Comparison of ENCODE assay signal across 9 cellular contexts in genomic region chr4:10007772-10008171, GRCh38. TPM values are rescaled to one million over a fixed set of nuclear protein-coding genes. Genes with fewer than 3 reads are reported as not detected.
DNase-seq lines count a peak whose midpoint lies in the region; ATAC-seq, FAIRE-seq and TF ChIP-seq lines count a peak whose summit lies in the region.
"Had no signal": no experiment of that assay in that cellular context is flagged by ENCODE, and none has a peak within 500 bp of the region (broad histone marks: within the 10 kb centered on the region; RNA-seq: fewer than 3 reads in every experiment).

No MANE protein-coding gene starts in this region.

- in situ Hi-C loops in HepG2 (cut with HindIII; ENCODE audit: extremely low pct_ligation_motif_present, low pct_unique_long_range_greater_than_20kb): no loop called here
- in situ Hi-C loops in GM12878 (cut with MboI): no loop called here

- H3K27ac ChIP-seq in HepG2 (ENCODE audit: extremely low read length, insufficient read depth, low read length) (peak overlapping the region; percentile 85), right lobe of liver (no peak overlapping the region), GM12878 (ENCODE audit: control insufficient read depth, insufficient read depth) (peak overlapping the region; percentile 71), vagina (peak overlapping the region; percentile 22), adrenal gland (no peak overlapping the region)

- TF ChIP-seq RAD21 in HepG2 (CRISPR knock-in tag; IDR thresholded peaks at IDR 0.05): no peak
- TF ChIP-seq RAD21 in GM12878 (IDR thresholded peaks at IDR 0.05; ENCODE audit: insufficient read depth, low read depth, low read length): no peak

- H3K9me3 ChIP-seq in HepG2 (ENCODE audit: low read length) (no peaks in the 10 kb centered on the region), right lobe of liver (no peaks in the 10 kb centered on the region), GM12878 (replicated peaks; ENCODE audit: control insufficient read depth, insufficient read depth, low read length) (no peaks in the 10 kb centered on the region), vagina (no peaks in the 10 kb centered on the region), adrenal gland (replicated peaks in 1 of 3) (no peaks in the 10 kb centered on the region)

- FAIRE-seq in HepG2 (lab: Jason Lieb, UNC): no peak
- FAIRE-seq in GM12878 (lab: Jason Lieb, UNC): no peak

- RAD21 ChIA-PET in GM12878 (lab: Charles Lee; ENCODE audit: unreplicated experiment): interaction anchor here (0.9 to 7.9 kb wide), 19 partner anchors 8 to 243 kb away, joined by 3 to 69 read pairs (median 8); partner anchors contain the start of gene WDR1

- H3K4me1 ChIP-seq in HepG2 (ENCODE audit: insufficient read depth, low read length) (peaks cover 99% of the 10 kb centered on the region), right lobe of liver (peaks cover 0 to 30% (median 14%) of the 10 kb centered on the region in 4 donors), GM12878 (ENCODE audit: control insufficient read depth, insufficient read depth, low read length) (peaks cover 56% of the 10 kb centered on the region), vagina (peaks cover 37% of the 10 kb centered on the region), adrenal gland (replicated peaks in 1 of 2) (peaks cover 0 to 29% of the 10 kb centered on the region in 2 donors)

- intact Hi-C loops in HepG2 (cut with micrococcal nuclease; ENCODE audit: unreplicated experiment) (loop anchor here (1.0 to 5.0 kb wide), 2 partner anchors 10 to 115 kb away; no protein-coding TSS in a partner anchor), right lobe of liver (cut with DNase I) (no loop called here), GM12878 (cut with micrococcal nuclease; ENCODE audit: unreplicated experiment) (loop anchor here (2.0 to 10.0 kb wide), 3 partner anchors 37 to 727 kb away; no protein-coding TSS in a partner anchor), vagina (cut with DNase I) (no loop called here), adrenal gland (cut with DNase I) (loop anchor here in 1 of 2 donors (2.0 kb wide), 1 partner anchor 247 kb away; no protein-coding TSS in a partner anchor)

- peaks cover 16% of the 10 kb centered on the region for H4K20me1 ChIP-seq in HepG2 (ENCODE audit: insufficient read depth, low read length)
- H4K20me1 ChIP-seq in GM12878 (ENCODE audit: control insufficient read depth, insufficient read depth): no peaks in the 10 kb centered on the region

- H2AFZ ChIP-seq in HepG2 (ENCODE audit: low read length): no peak overlapping the region
- H2AFZ ChIP-seq in GM12878 (ENCODE audit: control insufficient read depth, low read depth, low read length): 0 out of 2 replicates have a peak overlapping the region, but pooled peaks have one; percentile 24

- H3K4me2 ChIP-seq in HepG2 (ENCODE audit: low read depth, low read length): peak overlapping the region; percentile 80; the same call in 1 of the 2 replicates
- H3K4me2 ChIP-seq in GM12878 (ENCODE audit: control insufficient read depth, insufficient read depth): peak overlapping the region; percentile 23

- POLR2A ChIA-PET in HepG2 (lab: Yijun Ruan, JAX) (interaction anchor here (1.3 to 2.5 kb wide), 3 partner anchors 9 to 24 kb away, joined by 4 to 21 read pairs (median 4); no protein-coding TSS in a partner anchor), GM12878 (lab: Charles Lee) (interaction anchor here (0.9 to 4.7 kb wide), 12 partner anchors 19 to 725 kb away, joined by 3 to 39 read pairs (median 4); no protein-coding TSS in a partner anchor)

- H3K9ac ChIP-seq in HepG2 (ENCODE audit: insufficient read depth, low read depth, low read length) (no peak overlapping the region), GM12878 (ENCODE audit: control insufficient read depth, insufficient read depth, low read length) (peak overlapping the region; percentile 60)

- H3K27me3 ChIP-seq in HepG2 (ENCODE audit: control insufficient read depth in 1 of 2, insufficient read depth in 2 of 2, low read length in 2 of 2) (no peaks in the 10 kb centered on the region), right lobe of liver (no peaks in the 10 kb centered on the region), GM12878 (replicated peaks in 1 of 2; ENCODE audit: control insufficient read depth in 2 of 2, insufficient read depth in 2 of 2, low read length in 1 of 2) (no peaks in the 10 kb centered on the region), vagina (no peaks in the 10 kb centered on the region), adrenal gland (no peaks in the 10 kb centered on the region)

- BruUV-seq in HepG2 (replicated peaks; lab: Mats Ljungman, UMichigan) (no TSS peak), GM12878 (replicated peaks; lab: Mats Ljungman, UMichigan) (no TSS peak)

- CTCF ChIA-PET in HepG2 (lab: Yijun Ruan, JAX; ENCODE audit: low intra/inter-chr PET ratio, low total read pairs): no interaction called here
- CTCF ChIA-PET in GM12878 (lab: Yijun Ruan, JAX): interaction anchor here (0.7 to 11.6 kb wide), 13 partner anchors 7 to 243 kb away, joined by 3 to 325 read pairs (median 4); no protein-coding TSS in a partner anchor

- TF ChIP-seq EP300 in HepG2 (IDR thresholded peaks at IDR 0.05; ENCODE audit: low read depth in 2 of 2, low read length in 2 of 2) (no peak), HepG2 (CRISPR knock-in tag; IDR thresholded peaks at IDR 0.05; ENCODE audit: borderline replicate concordance) (no peak), GM12878 (IDR thresholded peaks at IDR 0.05; ENCODE audit: borderline replicate concordance in 1 of 2, control insufficient read depth in 1 of 2, low read depth in 2 of 2, low read length in 2 of 2) (peak; percentile 46 to 63; a peak in 1 of 4 replicates)

- TF ChIP-seq CTCF in HepG2 (CRISPR knock-in tag; IDR thresholded peaks at IDR 0.05) (no peak), right lobe of liver (IDR thresholded peaks at IDR 0.05) (no peak), GM12878 (IDR thresholded peaks at IDR 0.05 in 2 of 3, conservative IDR thresholded peaks at IDR 0.05 in 1 of 3; ENCODE audit: control insufficient read depth in 2 of 3, extremely low read depth in 1 of 3, insufficient read depth in 1 of 3, low read depth in 3 of 3, low read length in 3 of 3) (no peak), vagina (IDR thresholded peaks at IDR 0.05) (no peak), adrenal gland (IDR thresholded peaks at IDR 0.05) (no peak)

- ATAC-seq in HepG2 (no peak), right lobe of liver (no peak), HG02852 (IDR thresholded peaks at IDR 0.05; ENCODE audit: unreplicated experiment) (peak; percentile 61), GM12878 (peak; percentile 57)

- H3K4me3 ChIP-seq in HepG2 (replicated peaks in 1 of 3; ENCODE audit: insufficient read depth in 1 of 3, low read depth in 2 of 3, low read length in 3 of 3) (peak overlapping the region in 1 of 3 experiments; percentile 1; a peak in 1 of 6 replicates), right lobe of liver (no peak overlapping the region), GM12878 (peak overlapping the region; percentile 23; the same call in 1 of the 2 replicates), vagina (no peak overlapping the region), adrenal gland (no peak overlapping the region)

- TF ChIP-seq POLR2A in HepG2 (IDR thresholded peaks at IDR 0.05; ENCODE audit: insufficient read depth in 1 of 2, low read depth in 2 of 2, low read length in 2 of 2) (no peak), right lobe of liver (IDR thresholded peaks at IDR 0.05) (no peak), GM12878 (IDR thresholded peaks at IDR 0.05; ENCODE audit: low read depth, low read length) (no peak), vagina (IDR thresholded peaks at IDR 0.05) (no peak), adrenal gland (IDR thresholded peaks at IDR 0.05) (no peak)

- H3K36me3 ChIP-seq in HepG2 (replicated peaks in 1 of 2; ENCODE audit: control insufficient read depth in 1 of 2, insufficient read depth in 2 of 2, low read length in 2 of 2) (peaks cover 28 to 69% of the 10 kb centered on the region in 2 experiments), right lobe of liver (no peaks in the 10 kb centered on the region), GM12878 (ENCODE audit: control insufficient read depth in 2 of 2, insufficient read depth in 2 of 2, low read length in 1 of 2) (no peaks in the 10 kb centered on the region), vagina (no peaks in the 10 kb centered on the region), adrenal gland (replicated peaks in 1 of 2) (no peaks in the 10 kb centered on the region)

- SMC1A ChIA-PET in GM12878 (lab: Charles Lee; ENCODE audit: uncharacterized antibody, unreplicated experiment): interaction anchor here (0.7 to 8.1 kb wide), 26 partner anchors 8 to 243 kb away, joined by 3 to 77 read pairs (median 8); no protein-coding TSS in a partner anchor

- WGBS in HepG2 (ENCODE audit: low lambda C conversion rate): 96% methylated on average over 4 of the region's 4 CpGs
- 77% methylated on average over 2 of the region's 4 CpGs for WGBS in right lobe of liver (ENCODE audit: insufficient coverage, low coverage, low lambda C conversion rate, missing lambda C conversion rate)
- WGBS in GM12878 (ENCODE audit: insufficient coverage, insufficient replicate concordance, low lambda C conversion rate, missing lambda C conversion rate): 5% methylated on average over 4 of the region's 4 CpGs
- 79 to 87% (median 86%) methylated on average over 4 of the region's 4 CpGs for WGBS in adrenal gland, 4 donors

- DNase-seq in HepG2 (ENCODE audit: low spot score): no peak
- DNase-seq in right lobe of liver: no peak
- DNase-seq in GM12878 (ENCODE audit: low read depth, low spot score): peak; percentile 53
- no peak for DNase-seq in vagina (ENCODE audit: extremely low spot score in 2 of 2)
- no peak for DNase-seq in NCI-H187 treated with DMSO at 0.1 percent for 48 hours (lab: John Stamatoyannopoulos, UW)
- no peak for DNase-seq in amniotic stem cell (lab: John Stamatoyannopoulos, UW)
- DNase-seq in adrenal gland: no peak
- DNase-seq: mesendoderm had no signal

- H3K79me2 ChIP-seq in HepG2 (ENCODE audit: insufficient read depth, low read length): peaks cover 90% of the 10 kb centered on the region
- H3K79me2 ChIP-seq in GM12878 (ENCODE audit: control insufficient read depth, insufficient read depth, low read length): no peaks in the 10 kb centered on the region

RNA-seq across cellular contexts. Expression of gene SLC2A9, which starts 13.5 kb away (rescaled TPM):
- total RNA-seq in HepG2 (2016; rRNA removed; fragmentation: Illumina TruSeq; extraction: Trizol) (19.9 and 36.2 TPM in 2 replicates), right lobe of liver (10 to 100 TPM; 16.1 to 25.0 (median 19.8) TPM), GM12878 (2014; rRNA removed) (0.28 and 0.54 TPM in 2 replicates), GM12878 (2014; rRNA removed; fragmentation: Illumina TruSeq; extraction: Trizol) (0.37 and 0.85 TPM in 2 replicates), GM12878 (2021) (0.43 and 1.2 TPM in 2 replicates), vagina (7.9 TPM), adrenal gland (10 to 100 TPM in 5 of 8 donors, 1 to 10 TPM in 3; 6.7 to 16.6 (median 12.8) TPM)
- 11.2 and 13.2 TPM in 2 replicates for total RNA-seq in HepG2 (2016; cell fraction: cytosol; rRNA removed; fragmentation: Illumina TruSeq; extraction: Trizol; ENCODE audit: low read depth)
- 20.2 and 36.6 TPM in 2 replicates for total RNA-seq in HepG2 (2016; cell fraction: insoluble cytoplasmic fraction; rRNA removed; fragmentation: Illumina TruSeq; extraction: Trizol)
- total RNA-seq in HepG2 (2016; cell fraction: membrane; rRNA removed; fragmentation: Illumina TruSeq; extraction: Trizol): 16.6 and 18.8 TPM in 2 replicates
- total RNA-seq in HepG2 (2016; cell fraction: nucleus; rRNA removed; fragmentation: Illumina TruSeq; extraction: Trizol): 46.8 and 63.5 TPM in 2 replicates
- polyA plus RNA-seq in HepG2 (2011; rRNA removed) (42.3 and 51.0 TPM in 2 replicates), GM12878 (2011; rRNA removed) (1.4 and 1.5 TPM in 2 replicates), GM12878 (2014; fragmentation: Illumina TruSeq; extraction: Trizol) (0.24 and 0.35 TPM in 2 replicates), GM12878 (2014; fragmentation: Nextera tagmentation; extraction: Ambion mirVana) (1 to 10 TPM; 1.2 to 1.3 TPM), GM12878 (2014; rRNA removed) (0.46 and 0.74 TPM in 2 replicates), GM12878 (2016; fragmentation: Nextera tagmentation; extraction: Ambion mirVana) (1 to 10 TPM; 2.7 to 2.8 TPM), adrenal gland (1 to 10 TPM; 1.8 to 7.8 (median 2.1) TPM)
- 40.4 and 40.5 TPM in 2 replicates for polyA plus RNA-seq in HepG2 (2011; cell fraction: cytosol; rRNA removed)
- polyA plus RNA-seq in HepG2 (2011; cell fraction: nucleus; rRNA removed): 78.3 and 78.9 TPM in 2 replicates
- polyA plus RNA-seq in HepG2 (2012): 38.0 and 55.5 TPM in 2 replicates
- polyA plus RNA-seq in HepG2 (2016; cell fraction: cytosol; fragmentation: Illumina TruSeq; extraction: Trizol; ENCODE audit: low read depth): 5.7 and 8.5 TPM in 2 replicates
- 16.8 and 19.2 TPM in 2 replicates for polyA plus RNA-seq in HepG2 (2016; cell fraction: insoluble cytoplasmic fraction; fragmentation: Illumina TruSeq; extraction: Trizol; ENCODE audit: low read depth)
- 11.8 and 13.9 TPM in 2 replicates for polyA plus RNA-seq in HepG2 (2016; cell fraction: membrane; fragmentation: Illumina TruSeq; extraction: Trizol; ENCODE audit: low read depth)
- polyA plus RNA-seq in HepG2 (2016; cell fraction: nucleus; fragmentation: Illumina TruSeq; extraction: Trizol; ENCODE audit: insufficient read depth, low read depth): 32.8 and 34.3 TPM in 2 replicates
- 0.09 and 127 TPM in 2 replicates for polyA minus RNA-seq in HepG2 (2011; rRNA and poly(A)+ RNA removed; ENCODE audit: low replicate concordance)
- polyA minus RNA-seq in HepG2 (2011; cell fraction: cytosol; rRNA and poly(A)+ RNA removed): 35.6 and 44.8 TPM in 2 replicates
- 124 and 142 TPM in 2 replicates for polyA minus RNA-seq in HepG2 (2011; cell fraction: nucleus; rRNA and poly(A)+ RNA removed)
- total RNA-seq in GM12878 (2013; cell fraction: nucleolus; rRNA removed): 1.5 and 1.8 TPM in 2 replicates
- polyA plus RNA-seq in GM12878 (2011; ENCODE audit: low read depth): not detected
- polyA plus RNA-seq in GM12878 (2011; cell fraction: cytosol; rRNA removed): 1.5 and 1.8 TPM in 2 replicates
- polyA plus RNA-seq in GM12878 (2011; cell fraction: nucleus; rRNA removed): 3.8 and 4.2 TPM in 2 replicates
- 0.18 and 0.42 TPM in 2 replicates for polyA plus RNA-seq in GM12878 (2012)
- polyA minus RNA-seq in GM12878 (2011; rRNA and poly(A)+ RNA removed): 2.0 and 3.6 TPM in 2 replicates
- not detected in 2 replicates for polyA minus RNA-seq in GM12878 (2011; cell fraction: cytosol; rRNA and poly(A)+ RNA removed)
- polyA minus RNA-seq in GM12878 (2011; cell fraction: nucleus; rRNA and poly(A)+ RNA removed): 6.3 and 9.8 TPM in 2 replicates

Comparison
In these comparisons a context has a peak if more than half of its experiments do, and no peak if none do; other contexts are left out.
1. H3K27ac ChIP-seq: peak in HepG2 (single experiment), GM12878 (single experiment) and vagina (single experiment); none in right lobe of liver (0 of 3) and adrenal gland (0 of 5).
2. intact Hi-C loops: an anchor here in HepG2 (1.0 to 5.0 kb wide) and GM12878 (2.0 to 10.0 kb wide); none called in right lobe of liver and vagina.
3. ATAC-seq: peak in HG02852 (single experiment) and GM12878 (single experiment); none in HepG2 (single experiment) and right lobe of liver (0 of 4).
4. Of the 75 proteins assayed by ChIP-seq in both HepG2 and GM12878: peak only in HepG2: none; only in GM12878: ATF2, ATF7, BCL3, CBFB, CREB1, CREM and 15 more; in both: none; in neither: 50; mixed calls (peak in some experiments, not most) for 4.